ENCODE assay signal across 11 cellular contexts in genomic region chr6:13763740-13764381, GRCh38. TPM values are rescaled to one million over a fixed set of nuclear protein-coding genes. Genes with fewer than 3 reads are reported as not detected.
DNase-seq lines count a peak whose midpoint lies in the region; ATAC-seq and TF ChIP-seq lines count a peak whose summit lies in the region.
"Had no signal": no experiment of that assay in that cellular context is flagged by ENCODE, and none has a peak within 500 bp of the region (broad histone marks: within the 10 kb centered on the region; RNA-seq: fewer than 3 reads in every experiment).

No MANE protein-coding gene starts in this region.

- H3K27ac ChIP-seq in esophagus squamous epithelium: peak overlapping the region in 3 of 4 donors; percentile 84 to 89 (median 87)

- no peaks in the 10 kb centered on the region for H3K9me3 ChIP-seq in Loucy (ENCODE audit: insufficient read depth, low read depth, low read length)
- H3K9me3 ChIP-seq in esophagus squamous epithelium: no peaks in the 10 kb centered on the region

- H3K4me1 ChIP-seq in Loucy (ENCODE audit: insufficient read depth, low read length, poor library complexity, severe bottlenecking): peaks cover 49% of the 10 kb centered on the region
- peaks cover 24 to 87% (median 41%) of the 10 kb centered on the region in 3 donors for H3K4me1 ChIP-seq in esophagus squamous epithelium

- H3K4me2 ChIP-seq in Loucy (ENCODE audit: low read depth, low read length, poor library complexity, severe bottlenecking): peak overlapping the region; percentile 78

- H4K20me1 ChIP-seq in Loucy (ENCODE audit: insufficient read depth, low read length, poor library complexity, severe bottlenecking): no peaks in the 10 kb centered on the region

- no peak for TF ChIP-seq CTCF in GM10266 (IDR thresholded peaks at IDR 0.05; ENCODE audit: control insufficient read depth, insufficient read depth, low read depth, missing control alignments)
- no peak for TF ChIP-seq CTCF in Loucy (conservative IDR thresholded peaks at IDR 0.05; ENCODE audit: low read length)
- TF ChIP-seq CTCF in esophagus squamous epithelium (IDR thresholded peaks at IDR 0.05): no peak

- ATAC-seq in GM19452 (IDR thresholded peaks at IDR 0.05; ENCODE audit: unreplicated experiment) (peak; percentile 45), HG03159 (IDR thresholded peaks at IDR 0.05; ENCODE audit: unreplicated experiment) (no peak)

- DNase-seq in GM10266 (ENCODE audit: extremely low spot score): peak; percentile 55
- DNase-seq in esophagus squamous epithelium (lab: John Stamatoyannopoulos, UW): no peak
- no peak for DNase-seq in NCI-H524 treated with DMSO at 0.1 percent for 48 hours (lab: John Stamatoyannopoulos, UW)
- DNase-seq in dedifferentiated amniotic fluid mesenchymal stem cell (ENCODE audit: extremely low spot score): no peak
- DNase-seq in inferior parietal cortex (ENCODE audit: extremely low spot score): no peak
- DNase-seq: aorta, DMS153, NCI-H1417 had no signal

- peak overlapping the region; percentile 75 for H2AFZ ChIP-seq in Loucy (ENCODE audit: low read length)

- H3K9ac ChIP-seq in Loucy (ENCODE audit: low read depth, low read length, poor library complexity, severe bottlenecking): peak overlapping the region; percentile 63

- H3K4me3 ChIP-seq in Loucy (ENCODE audit: low read length, poor library complexity, severe bottlenecking): no peak overlapping the region
- no peak overlapping the region for H3K4me3 ChIP-seq in esophagus squamous epithelium

- peaks cover 4% of the 10 kb centered on the region; the same call in 1 of the 2 replicates for H3F3A ChIP-seq in Loucy (ENCODE audit: low read depth)

- intact Hi-C loops in esophagus squamous epithelium (cut with DNase I): no loop called here

- 58 to 84% methylated on average over 4 to 5 of the region's 5 CpGs for WGBS in esophagus squamous epithelium, 2 donors

- H3K36me3 ChIP-seq in Loucy (ENCODE audit: insufficient read depth, low read length) (no peaks in the 10 kb centered on the region), esophagus squamous epithelium (no peaks in the 10 kb centered on the region)

- H3K27me3 ChIP-seq in Loucy (ENCODE audit: insufficient read depth, low read length, poor library complexity, severe bottlenecking) (no peaks in the 10 kb centered on the region), esophagus squamous epithelium (no peaks in the 10 kb centered on the region)

- no peaks in the 10 kb centered on the region for H3K79me2 ChIP-seq in Loucy (ENCODE audit: insufficient read depth, low read length)

- no peaks in the 10 kb centered on the region for H3K9me2 ChIP-seq in Loucy (replicated peaks; ENCODE audit: low read depth, low read length)

- no peak for TF ChIP-seq POLR2A in esophagus squamous epithelium (IDR thresholded peaks at IDR 0.05)

RNA-seq across cellular contexts. Expression of gene MCUR1, which starts 50.5 kb away (rescaled TPM):
- total RNA-seq in esophagus squamous epithelium: 10 to 100 TPM; 11.4 to 14.3 (median 13.1) TPM

RNA-seq across cellular contexts. Expression of gene RANBP9, which starts 52.2 kb away (rescaled TPM):
- total RNA-seq in esophagus squamous epithelium: 10 to 100 TPM; 32.9 to 69.6 (median 63.3) TPM
